In genomic region chr4:1248262-1249147, GRCh38 we compare ENCODE assay signal across 8 cellular contexts. TPM values are rescaled to one million over a fixed set of nuclear protein-coding genes. Genes with fewer than 3 reads are reported as not detected.
A peak's percentile ranks its signal among the peaks of the same experiment; 100 is the strongest.
DNase-seq lines count a peak whose midpoint lies in the region; ATAC-seq and TF ChIP-seq lines count a peak whose summit lies in the region.

CTBP1 (minus strand) TSS chr4:1249130; CDS start chr4:1241331, 7,799 bp downstream.

- peak within 1 kb of the TSS; percentile 79 for H3K4me3 Mint-ChIP-seq in Calu3 (ENCODE audit: low read depth, unreplicated experiment)
- H3K4me3 Mint-ChIP-seq in activated T-cell treated with anti-CD3 and anti-CD28 coated beads, Interleukin-2, amount 50 U/mL, for 24 hours = peak within 1 kb of the TSS; percentile 88

- H3K27me3 Mint-ChIP-seq in Calu3 (ENCODE audit: unreplicated experiment) = no peaks in the 10 kb centered on the region
- no peaks in the 10 kb centered on the region for H3K27me3 Mint-ChIP-seq in activated T-cell treated with anti-CD3 and anti-CD28 coated beads, Interleukin-2, amount 50 U/mL, for 24 hours

- H3K36me3 Mint-ChIP-seq in Calu3 (ENCODE audit: insufficient read depth, unreplicated experiment) = peaks cover 41% of the 10 kb centered on the region
- peaks cover 75% of the 10 kb centered on the region for H3K36me3 Mint-ChIP-seq in activated T-cell treated with anti-CD3 and anti-CD28 coated beads, Interleukin-2, amount 50 U/mL, for 24 hours (ENCODE audit: low read depth)

- intact Hi-C loops in Calu3 (cut with micrococcal nuclease; ENCODE audit: unreplicated experiment) = no loop called here

- H3K4me3 ChIP-seq in HUES48 (ENCODE audit: low read depth, low read length) (peak within 1 kb of the TSS; percentile 81), OCI-LY3 (ENCODE audit: low read length) (peak within 1 kb of the TSS; percentile 99), muscle layer of duodenum (ENCODE audit: low read depth in 1 of 2, low read length in 2 of 2) (peak within 1 kb of the TSS; percentile 68 to 88)

- peak within 1 kb of the TSS; percentile 42 for H2AFZ ChIP-seq in OCI-LY3 (ENCODE audit: low read depth, low read length)

- H3K79me2 ChIP-seq in OCI-LY3 (ENCODE audit: low read length) = peaks cover 67% of the 10 kb centered on the region

- H3K4me1 ChIP-seq in HUES48 (ENCODE audit: control insufficient read depth, insufficient read depth, low read length) (0 out of 2 replicates have a peak, but pooled peaks cover 5% of the 10 kb centered on the region), OCI-LY3 (ENCODE audit: low read length) (peaks cover 20% of the 10 kb centered on the region), muscle layer of duodenum (ENCODE audit: control insufficient read depth in 1 of 2, insufficient read depth in 2 of 2, low read length in 2 of 2) (peaks cover 11 to 49% of the 10 kb centered on the region in 2 donors)

- peak within 1 kb of the TSS; percentile 85 for H3K4me2 ChIP-seq in OCI-LY3 (ENCODE audit: low read length)

- H3K27me3 ChIP-seq in HUES48 (ENCODE audit: control insufficient read depth, insufficient read depth, low read length) (peaks cover 4% of the 10 kb centered on the region), OCI-LY3 (ENCODE audit: low read depth, low read length) (no peaks in the 10 kb centered on the region), muscle layer of duodenum (ENCODE audit: low read depth, low read length) (no peaks in the 10 kb centered on the region)

- H3K9ac ChIP-seq in HUES48 (ENCODE audit: low read depth, low read length) = peak within 1 kb of the TSS; percentile 86
- H3K9ac ChIP-seq in OCI-LY3 (ENCODE audit: low read length) = peak within 1 kb of the TSS; percentile 100

- H3K36me3 ChIP-seq in HUES48 (ENCODE audit: control insufficient read depth, insufficient read depth, low read length) (peaks cover 11% of the 10 kb centered on the region; the same call in 1 of the 2 replicates), OCI-LY3 (replicated peaks; ENCODE audit: low read depth, low read length) (peaks cover 34% of the 10 kb centered on the region), muscle layer of duodenum (ENCODE audit: control insufficient read depth in 1 of 2, insufficient read depth in 2 of 2, low read length in 2 of 2) (no peaks in the 10 kb centered on the region)

- peak within 1 kb of the TSS; percentile 93 for H3K27ac ChIP-seq in HUES48 (ENCODE audit: low read depth, low read length)
- H3K27ac ChIP-seq in OCI-LY3 (ENCODE audit: low read length) = peak within 1 kb of the TSS; percentile 86
- peak within 1 kb of the TSS; percentile 80 for H3K27ac ChIP-seq in muscle layer of duodenum (ENCODE audit: low read length)

- CTCF ChIA-PET in Calu3 (lab: Charles Lee) = no interaction called here

- H3K9me3 ChIP-seq in HUES48 (ENCODE audit: control insufficient read depth, insufficient read depth, low read length) (peaks cover 36% of the 10 kb centered on the region), OCI-LY3 (ENCODE audit: insufficient read depth, low read length) (peaks cover 19% of the 10 kb centered on the region; the same call in 1 of the 2 replicates), muscle layer of duodenum (ENCODE audit: control insufficient read depth in 1 of 2, low read length in 2 of 2) (no peaks in the 10 kb centered on the region)

- H3K4me1 Mint-ChIP-seq in Calu3 (ENCODE audit: low read depth, unreplicated experiment) = peaks cover 12% of the 10 kb centered on the region
- peaks cover 74% of the 10 kb centered on the region for H3K4me1 Mint-ChIP-seq in activated T-cell treated with anti-CD3 and anti-CD28 coated beads, Interleukin-2, amount 50 U/mL, for 24 hours (ENCODE audit: low read depth)

- peaks cover 2% of the 10 kb centered on the region for H3K9me3 Mint-ChIP-seq in Calu3 (ENCODE audit: low read depth, unreplicated experiment)
- no peaks in the 10 kb centered on the region for H3K9me3 Mint-ChIP-seq in activated T-cell treated with anti-CD3 and anti-CD28 coated beads, Interleukin-2, amount 50 U/mL, for 24 hours

- H3K27ac Mint-ChIP-seq in Calu3 (ENCODE audit: unreplicated experiment) = peak within 1 kb of the TSS; percentile 75
- peak within 1 kb of the TSS; percentile 97 for H3K27ac Mint-ChIP-seq in activated T-cell treated with anti-CD3 and anti-CD28 coated beads, Interleukin-2, amount 50 U/mL, for 24 hours

- ATAC-seq in GM21423 (IDR thresholded peaks at IDR 0.05; ENCODE audit: unreplicated experiment) (peak; percentile 46), esophagus mucosa (peak; percentile 80)

- peaks cover 39% of the 10 kb centered on the region for H4K20me1 ChIP-seq in OCI-LY3 (ENCODE audit: insufficient read depth, low read length)

- DNase-seq in Calu3 = peak; percentile 80
- DNase-seq in activated T-cell treated with anti-CD3 and anti-CD28 coated beads, Interleukin-2, amount 50 U/mL, for 24 hours = peak; percentile 93
- DNase-seq in stimulated activated CD8-positive, alpha-beta memory T cell treated with anti-CD3 and anti-CD28 coated beads, Interleukin-7, amount 100 ng/mL, for 4 hours (ENCODE audit: low read depth in 2 of 2) = peak; percentile 52 to 81

- BruUV-seq in Calu3 (replicated peaks; lab: Mats Ljungman, UMichigan) = no TSS peak

- TF ChIP-seq CTCF in Calu3 (IDR thresholded peaks at IDR 0.05; ENCODE audit: unreplicated experiment) (no peak), OCI-LY3 (IDR thresholded peaks at IDR 0.05; ENCODE audit: low read depth, low read length) (no peak)

RNA-seq across cellular contexts. Expression of gene CTBP1, which starts in this region (rescaled TPM):
- 115 and 130 TPM in 2 replicates for total RNA-seq in Calu3 (2022)
- 89.4 TPM for total RNA-seq in esophagus mucosa

Comparison
In these comparisons a context has a peak if more than half of its experiments do, and no peak if none do; other contexts are left out.
1. Peak in every context shown above with its lines: DNase-seq, ATAC-seq, H3K4me3 ChIP-seq and H3K27ac ChIP-seq.